ENCODE assay signal across 17 cellular contexts in the genomic region with DNA sequence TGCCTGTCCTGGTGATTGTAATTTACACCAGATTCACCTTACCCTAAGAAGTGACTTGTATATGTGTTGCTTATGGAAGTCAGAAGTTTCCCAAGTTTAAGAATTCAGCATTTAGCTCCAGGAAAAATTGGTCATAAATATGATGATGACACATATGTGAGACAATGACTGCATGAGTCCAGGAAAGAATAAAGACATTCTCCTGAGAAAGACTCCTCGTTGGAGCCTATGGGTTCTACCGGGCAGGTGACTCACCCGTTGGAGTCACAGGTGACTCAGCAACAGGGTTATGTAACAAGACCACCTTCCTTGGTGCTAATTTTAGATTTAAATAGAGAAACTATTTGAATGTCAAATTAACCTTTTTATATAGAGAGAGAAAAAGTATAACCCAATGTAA.
DNase-seq lines count a peak whose midpoint lies in the region; FAIRE-seq and TF ChIP-seq lines count a peak whose summit lies in the region.
"Had no signal": no experiment of that assay in that cellular context is flagged by ENCODE, and none has a peak within 500 bp of the region (broad histone marks: within the 10 kb centered on the region; RNA-seq: fewer than 3 reads in every experiment).

No MANE protein-coding gene starts in this region.

- TF ChIP-seq EP300 in Ishikawa (IDR thresholded peaks at IDR 0.05; ENCODE audit: borderline replicate concordance), result 0 out of 2 replicates have a peak, but pooled peaks have one; percentile 13

- TF ChIP-seq RAD21 in Ishikawa (IDR thresholded peaks at IDR 0.05; ENCODE audit: low read depth), result no peak

- no peak for FAIRE-seq in GM19239 (lab: Jason Lieb, UNC)
- FAIRE-seq: endometrium had no signal

- DNase-seq in ELR (ENCODE audit: low read depth) (peak; percentile 57), astrocyte of the hippocampus (ENCODE audit: low read depth, low spot score) (peak; percentile 53), kidney tubule cell (ENCODE audit: low spot score) (peak; percentile 89), GM19239 (ENCODE audit: insufficient read length, low spot score) (no peak), NCI-H524 treated with DMSO at 0.1 percent for 48 hours (lab: John Stamatoyannopoulos, UW) (no peak), ureter (ENCODE audit: low spot score) (no peak), mucosa of gallbladder (ENCODE audit: low spot score) (no peak)
- DNase-seq: activated T-cell treated with anti-CD3 and anti-CD28 coated beads, Interleukin-2, amount 50 U/mL, for 48 hours; DND-41; glutamatergic neuron; NCI-H1092 treated with DMSO at 0.1 percent for 48 hours; NK-92 treated with Interleukin-12 subunit alpha and Interleukin-12 subunit beta, amount 100 ng/mL, for 24 hours; right cardiac atrium; stimulated activated CD4-positive, alpha-beta T cell treated with anti-CD3 and anti-CD28 coated beads, Interleukin-2, amount 100 ng/mL, for 48 hours; stimulated activated CD8-positive, alpha-beta memory T cell treated with anti-CD3 and anti-CD28 coated beads, Interleukin-4, amount 100 ng/mL, for 48 hours had no signal

TF ChIP-seq in Ishikawa, 13 proteins besides CTCF, POLR2A, EP300 and RAD21:
- TF ChIP-seq EGR1 (IDR thresholded peaks at IDR 0.05) (no peak), ZBTB7A (IDR thresholded peaks at IDR 0.05; ENCODE audit: low read depth) (no peak), FOXM1 (IDR thresholded peaks at IDR 0.05; ENCODE audit: borderline replicate concordance, low read depth) (no peak), TCF12 (IDR thresholded peaks at IDR 0.05; ENCODE audit: low read depth) (0 out of 2 replicates have a peak, but pooled peaks have one; percentile 16), NFIC (IDR thresholded peaks at IDR 0.05) (no peak), CREB1 (IDR thresholded peaks at IDR 0.05; ENCODE audit: low read depth) (no peak), CEBPB (IDR thresholded peaks at IDR 0.05) (0 out of 2 replicates have a peak, but pooled peaks have one; percentile 33)
- TF ChIP-seq, protein P1, sequence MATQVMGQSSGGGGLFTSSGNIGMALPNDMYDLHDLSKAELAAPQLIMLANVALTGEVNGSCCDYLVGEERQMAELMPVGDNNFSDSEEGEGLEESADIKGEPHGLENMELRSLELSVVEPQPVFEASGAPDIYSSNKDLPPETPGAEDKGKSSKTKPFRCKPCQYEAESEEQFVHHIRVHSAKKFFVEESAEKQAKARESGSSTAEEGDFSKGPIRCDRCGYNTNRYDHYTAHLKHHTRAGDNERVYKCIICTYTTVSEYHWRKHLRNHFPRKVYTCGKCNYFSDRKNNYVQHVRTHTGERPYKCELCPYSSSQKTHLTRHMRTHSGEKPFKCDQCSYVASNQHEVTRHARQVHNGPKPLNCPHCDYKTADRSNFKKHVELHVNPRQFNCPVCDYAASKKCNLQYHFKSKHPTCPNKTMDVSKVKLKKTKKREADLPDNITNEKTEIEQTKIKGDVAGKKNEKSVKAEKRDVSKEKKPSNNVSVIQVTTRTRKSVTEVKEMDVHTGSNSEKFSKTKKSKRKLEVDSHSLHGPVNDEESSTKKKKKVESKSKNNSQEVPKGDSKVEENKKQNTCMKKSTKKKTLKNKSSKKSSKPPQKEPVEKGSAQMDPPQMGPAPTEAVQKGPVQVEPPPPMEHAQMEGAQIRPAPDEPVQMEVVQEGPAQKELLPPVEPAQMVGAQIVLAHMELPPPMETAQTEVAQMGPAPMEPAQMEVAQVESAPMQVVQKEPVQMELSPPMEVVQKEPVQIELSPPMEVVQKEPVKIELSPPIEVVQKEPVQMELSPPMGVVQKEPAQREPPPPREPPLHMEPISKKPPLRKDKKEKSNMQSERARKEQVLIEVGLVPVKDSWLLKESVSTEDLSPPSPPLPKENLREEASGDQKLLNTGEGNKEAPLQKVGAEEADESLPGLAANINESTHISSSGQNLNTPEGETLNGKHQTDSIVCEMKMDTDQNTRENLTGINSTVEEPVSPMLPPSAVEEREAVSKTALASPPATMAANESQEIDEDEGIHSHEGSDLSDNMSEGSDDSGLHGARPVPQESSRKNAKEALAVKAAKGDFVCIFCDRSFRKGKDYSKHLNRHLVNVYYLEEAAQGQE (IDR thresholded peaks at IDR 0.05; ENCODE audit: low read depth), result no peak
- TF ChIP-seq, protein P2, sequence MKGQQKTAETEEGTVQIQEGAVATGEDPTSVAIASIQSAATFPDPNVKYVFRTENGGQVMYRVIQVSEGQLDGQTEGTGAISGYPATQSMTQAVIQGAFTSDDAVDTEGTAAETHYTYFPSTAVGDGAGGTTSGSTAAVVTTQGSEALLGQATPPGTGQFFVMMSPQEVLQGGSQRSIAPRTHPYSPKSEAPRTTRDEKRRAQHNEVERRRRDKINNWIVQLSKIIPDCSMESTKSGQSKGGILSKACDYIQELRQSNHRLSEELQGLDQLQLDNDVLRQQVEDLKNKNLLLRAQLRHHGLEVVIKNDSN (IDR thresholded peaks at IDR 0.05), result no peak
TF ChIP-seq in Ishikawa: peak in this region for 2.

Comparison
In these comparisons a context has a peak if more than half of its experiments do, and no peak if none do; other contexts are left out.
1. DNase-seq: peak in ELR (single experiment), astrocyte of the hippocampus (single experiment) and kidney tubule cell (single experiment); none in GM19239 (single experiment), NCI-H524 treated with DMSO at 0.1 percent for 48 hours (single experiment), ureter (single experiment) and mucosa of gallbladder (single experiment).